9 cellular contexts compared by ENCODE assay signal in genomic region chr2:27308359-27308875, GRCh38. TPM values are rescaled to one million over a fixed set of nuclear protein-coding genes. Genes with fewer than 3 reads are reported as not detected.
DNase-seq lines count a peak whose midpoint lies in the region; ATAC-seq and TF ChIP-seq lines count a peak whose summit lies in the region.
"Had no signal": no experiment of that assay in that cellular context is flagged by ENCODE, and none has a peak within 500 bp of the region (broad histone marks: within the 10 kb centered on the region; RNA-seq: fewer than 3 reads in every experiment).

TSS of gene UCN (minus strand) at chr2:27308445. CDS start at chr2:27307895, 550 bp downstream.

- intact Hi-C loops in gastrocnemius medialis (cut with DNase I; ENCODE audit: low total_unique reads): no loop called here

- in situ Hi-C loops in gastrocnemius medialis (cut with MboI; ENCODE audit: low sequenced_read_pairs in 4 of 4): no loop called here

- H3K27me3 ChIP-seq in iPS DF 6.9 (ENCODE audit: control insufficient read depth, insufficient read depth, low read length) (peaks cover 22% of the 10 kb centered on the region), gastrocnemius medialis (peaks cover 0 to 4% (median 2%) of the 10 kb centered on the region in 3 donors)

- H3K27ac ChIP-seq in iPS DF 6.9 (ENCODE audit: low read length) (no peak within 1 kb of the TSS), gastrocnemius medialis (peak within 1 kb of the TSS; percentile 58 to 97 (median 74))
- H3K27ac ChIP-seq: Peyer's patch had no signal

- WGBS in iPS DF 6.9 (ENCODE audit: insufficient coverage, insufficient read length): no CpG with 5 or more reads among the region's 24 CpGs

- H3K36me3 ChIP-seq in iPS DF 6.9 (ENCODE audit: control insufficient read depth, insufficient read depth, low read length) (no peaks in the 10 kb centered on the region), gastrocnemius medialis (peaks cover 0 to 33% of the 10 kb centered on the region in 2 donors)

- peak in 1 of 2 donors; percentile 10 for ATAC-seq in gastrocnemius medialis
- no peak for ATAC-seq in HG03521 (IDR thresholded peaks at IDR 0.05; ENCODE audit: unreplicated experiment)

- TF ChIP-seq POLR2A in gastrocnemius medialis (IDR thresholded peaks at IDR 0.05): no peak

- DNase-seq in NCI-H82 (lab: John Stamatoyannopoulos, UW): peak; percentile 56
- DNase-seq in NCI-H82 treated with DMSO at 0.1 percent for 48 hours (lab: John Stamatoyannopoulos, UW; ENCODE audit: unreplicated experiment): no peak
- peak; percentile 24 for DNase-seq in amniotic stem cell (lab: John Stamatoyannopoulos, UW)
- no peak for DNase-seq in iPS DF 6.9 (ENCODE audit: low read depth, low spot score)
- no peak for DNase-seq in gastrocnemius medialis
- DNase-seq in retina: no peak
- no peak for DNase-seq in activated effector memory CD4-positive, alpha-beta T cell treated with Interleukin-2 at 50 U/mL for 16 hours
- DNase-seq: Peyer's patch had no signal

- no peaks in the 10 kb centered on the region for H3K9me3 ChIP-seq in iPS DF 6.9 (ENCODE audit: control insufficient read depth, insufficient read depth, low read length)
- H3K9me3 ChIP-seq in gastrocnemius medialis: no peaks in the 10 kb centered on the region
- H3K9me3 ChIP-seq: Peyer's patch had no signal

- peak within 1 kb of the TSS; percentile 18; the same call in 1 of the 2 replicates for H3K4me3 ChIP-seq in iPS DF 6.9 (ENCODE audit: low read length)
- H3K4me3 ChIP-seq in gastrocnemius medialis: no peak within 1 kb of the TSS

- no peak for TF ChIP-seq CTCF in gastrocnemius medialis (IDR thresholded peaks at IDR 0.05 in 4 of 5, conservative IDR thresholded peaks at IDR 0.05 in 1 of 5)

- H3K4me1 ChIP-seq in iPS DF 6.9 (ENCODE audit: control insufficient read depth, insufficient read depth, low read length) (peaks cover 8% of the 10 kb centered on the region), gastrocnemius medialis (peaks cover 4 to 10% of the 10 kb centered on the region in 2 donors)

RNA-seq across cellular contexts. Expression of gene UCN, which starts in this region (rescaled TPM):
- total RNA-seq in gastrocnemius medialis: not detected

Comparison
In these comparisons a context has a peak if more than half of its experiments do, and no peak if none do; other contexts are left out.
1. DNase-seq: peak in NCI-H82 (single experiment) and amniotic stem cell (single experiment); none in NCI-H82 treated with DMSO at 0.1 percent for 48 hours (single experiment), iPS DF 6.9 (single experiment), gastrocnemius medialis (0 of 2), retina (single experiment) and activated effector memory CD4-positive, alpha-beta T cell treated with Interleukin-2 at 50 U/mL for 16 hours (single experiment).